ENCODE assay signal across 14 cellular contexts in genomic region chr17:57708401-57708800, GRCh38. TPM values are rescaled to one million over a fixed set of nuclear protein-coding genes. Genes with fewer than 3 reads are reported as not detected.
A peak's percentile ranks its signal among the peaks of the same experiment; 100 is the strongest.
DNase-seq lines count a peak whose midpoint lies in the region; ATAC-seq and TF ChIP-seq lines count a peak whose summit lies in the region.
"Had no signal": no experiment of that assay in that cellular context is flagged by ENCODE, and none has a peak within 500 bp of the region (broad histone marks: within the 10 kb centered on the region; RNA-seq: fewer than 3 reads in every experiment).

No MANE protein-coding gene starts in this region.

- H3K27me3 ChIP-seq in HUES64 (ENCODE audit: insufficient read depth, low read length) (peaks cover 3% of the 10 kb centered on the region; the same call in 1 of the 2 replicates), sigmoid colon (no peaks in the 10 kb centered on the region), thyroid gland (no peaks in the 10 kb centered on the region)

- H3K9me3 ChIP-seq in HUES64 (ENCODE audit: insufficient read depth, low read depth, low read length): no peaks in the 10 kb centered on the region
- no peaks in the 10 kb centered on the region for H3K9me3 ChIP-seq in sigmoid colon
- H3K9me3 ChIP-seq in thyroid gland: no peaks in the 10 kb centered on the region

- peaks cover 43% of the 10 kb centered on the region for H3K4me1 Mint-ChIP-seq in brain
- no peaks in the 10 kb centered on the region for H3K4me1 Mint-ChIP-seq in activated CD4-positive, alpha-beta T cell treated with anti-CD3 and anti-CD28 coated beads, Interleukin-2, amount 10 ng/mL, durations not matched to agents 24 days and 14 days

- TF ChIP-seq EP300 in sigmoid colon (IDR thresholded peaks at IDR 0.05): no peak

- DNase-seq in DMS 273 (lab: John Stamatoyannopoulos, UW; ENCODE audit: unreplicated experiment) (peak; percentile 76), myocyte (ENCODE audit: low read depth) (peak; percentile 38), sigmoid colon (no peak), thyroid gland (no peak)
- DNase-seq in activated CD4-positive, alpha-beta T cell treated with anti-CD3 and anti-CD28 coated beads, Interleukin-2, amount 10 ng/mL, durations not matched to agents 24 days and 14 days: no peak
- DNase-seq: activated CD8-positive, alpha-beta T cell treated with anti-CD3 and anti-CD28 coated beads, Interleukin-2, amount 10 ng/mL, durations not matched to agents 7 days and 5 days; activated naive CD8-positive, alpha-beta T cell treated with anti-CD3 and anti-CD28 coated beads, Interleukin-2, amount 10 ng/mL, durations not matched to agents 7 days and 5 days had no signal

- H3K4me3 Mint-ChIP-seq in brain: peak overlapping the region in 2 of 5 experiments; percentile 18 to 60
- H3K4me3 Mint-ChIP-seq in activated CD4-positive, alpha-beta T cell treated with anti-CD3 and anti-CD28 coated beads, Interleukin-2, amount 10 ng/mL, durations not matched to agents 24 days and 14 days: no peak overlapping the region
- H3K4me3 Mint-ChIP-seq: activated CD8-positive, alpha-beta T cell treated with anti-CD3 and anti-CD28 coated beads, Interleukin-2, amount 10 ng/mL, durations not matched to agents 7 days and 5 days; activated naive CD8-positive, alpha-beta T cell treated with anti-CD3 and anti-CD28 coated beads, Interleukin-2, amount 10 ng/mL, durations not matched to agents 7 days and 5 days had no signal

- H3K4me1 ChIP-seq in HUES64 (ENCODE audit: insufficient read depth, low read length) (peaks cover 12% of the 10 kb centered on the region; the same call in 1 of the 2 replicates), sigmoid colon (no peaks in the 10 kb centered on the region), thyroid gland (no peaks in the 10 kb centered on the region)

- H3K27ac ChIP-seq in HUES64 (ENCODE audit: low read depth, low read length): no peak overlapping the region
- H3K27ac ChIP-seq in sigmoid colon: peak overlapping the region in 1 of 4 donors; percentile 14
- no peak overlapping the region for H3K27ac ChIP-seq in thyroid gland

- TF ChIP-seq POLR2A in sigmoid colon (IDR thresholded peaks at IDR 0.05): no peak
- no peak for TF ChIP-seq POLR2A in thyroid gland (IDR thresholded peaks at IDR 0.05)

- ATAC-seq in HG02938 (IDR thresholded peaks at IDR 0.05; ENCODE audit: unreplicated experiment): no peak
- ATAC-seq: activated CD8-positive, alpha-beta T cell treated with anti-CD3 and anti-CD28 coated beads, Interleukin-2, amount 10 ng/mL, durations not matched to agents 7 days and 5 days had no signal

- TF ChIP-seq CTCF in brain (conservative IDR thresholded peaks at IDR 0.05) (no peak), sigmoid colon (IDR thresholded peaks at IDR 0.05) (no peak), thyroid gland (IDR thresholded peaks at IDR 0.05) (no peak)

- H3K27me3 Mint-ChIP-seq in brain: peaks cover 5% of the 10 kb centered on the region
- peaks cover 16% of the 10 kb centered on the region for H3K27me3 Mint-ChIP-seq in activated CD4-positive, alpha-beta T cell treated with anti-CD3 and anti-CD28 coated beads, Interleukin-2, amount 10 ng/mL, durations not matched to agents 24 days and 14 days

- 45% methylated on average over 2 of the region's 2 CpGs for WGBS in HUES64
- 58 to 67% methylated on average over 2 of the region's 2 CpGs for WGBS in sigmoid colon, 2 donors
- 60 to 74% methylated on average over 2 of the region's 2 CpGs for WGBS in thyroid gland, 2 donors

- H3K9ac ChIP-seq in HUES64 (ENCODE audit: low read depth, low read length): no peak overlapping the region

- H3K4me3 ChIP-seq in HUES64 (ENCODE audit: low read length) (peak overlapping the region; percentile 36), sigmoid colon (no peak overlapping the region), thyroid gland (replicated peaks in 1 of 3) (no peak overlapping the region)

- no peaks in the 10 kb centered on the region for H3K9me3 Mint-ChIP-seq in brain
- no peaks in the 10 kb centered on the region for H3K9me3 Mint-ChIP-seq in activated CD4-positive, alpha-beta T cell treated with anti-CD3 and anti-CD28 coated beads, Interleukin-2, amount 10 ng/mL, durations not matched to agents 24 days and 14 days

- H3K36me3 ChIP-seq in HUES64 (ENCODE audit: insufficient read depth, low read length) (no peaks in the 10 kb centered on the region), sigmoid colon (no peaks in the 10 kb centered on the region), thyroid gland (no peaks in the 10 kb centered on the region)

- intact Hi-C loops in sigmoid colon (cut with DNase I) (no loop called here), thyroid gland (cut with DNase I) (no loop called here)
- intact Hi-C loops in activated CD4-positive, alpha-beta T cell treated with anti-CD3 and anti-CD28 coated beads, Interleukin-2, amount 10 ng/mL, durations not matched to agents 24 days and 14 days (cut with micrococcal nuclease): no loop called here

- H3K36me3 Mint-ChIP-seq in brain: no peaks in the 10 kb centered on the region
- no peaks in the 10 kb centered on the region for H3K36me3 Mint-ChIP-seq in activated CD4-positive, alpha-beta T cell treated with anti-CD3 and anti-CD28 coated beads, Interleukin-2, amount 10 ng/mL, durations not matched to agents 24 days and 14 days (ENCODE audit: low read depth)

- peak overlapping the region; percentile 5 to 96 (median 87) for H3K27ac Mint-ChIP-seq in brain
- H3K27ac Mint-ChIP-seq in activated CD4-positive, alpha-beta T cell treated with anti-CD3 and anti-CD28 coated beads, Interleukin-2, amount 10 ng/mL, durations not matched to agents 24 days and 14 days: no peak overlapping the region
- H3K27ac Mint-ChIP-seq: activated CD8-positive, alpha-beta T cell treated with anti-CD3 and anti-CD28 coated beads, Interleukin-2, amount 10 ng/mL, durations not matched to agents 7 days and 5 days; activated naive CD8-positive, alpha-beta T cell treated with anti-CD3 and anti-CD28 coated beads, Interleukin-2, amount 10 ng/mL, durations not matched to agents 7 days and 5 days had no signal

RNA-seq across cellular contexts. Expression of gene CCDC182, which starts 36.7 kb away (rescaled TPM):
- not detected for polyA plus RNA-seq in HUES64 (2013, experiment 1 of 2)
- polyA plus RNA-seq in HUES64 (2013, experiment 2 of 2): not detected
- polyA plus RNA-seq in brain (ENCODE audit: insufficient read depth, low read depth, low replicate concordance) (not detected), sigmoid colon (not detected)
- total RNA-seq in myocyte (not detected in 2 replicates), sigmoid colon (not detected), thyroid gland (not detected)
- polyA plus RNA-seq in myocyte (2012): not detected
- not detected in 2 replicates for total RNA-seq in activated CD4-positive, alpha-beta T cell treated with anti-CD3 and anti-CD28 coated beads, Interleukin-2, amount 10 ng/mL, durations not matched to agents 24 days and 14 days
- total RNA-seq: activated CD8-positive, alpha-beta T cell treated with anti-CD3 and anti-CD28 coated beads, Interleukin-2, amount 10 ng/mL, durations not matched to agents 7 days and 5 days; activated naive CD8-positive, alpha-beta T cell treated with anti-CD3 and anti-CD28 coated beads, Interleukin-2, amount 10 ng/mL, durations not matched to agents 7 days and 5 days; dermis microvascular lymphatic vessel endothelial cell; mononuclear cell; NCI-H460; T-helper 1 cell treated with Interleukin-12 subunit alpha and Interleukin-12 subunit beta and Interleukin-4 antibody, amounts not matched to agents 30 ng/mL and 1 ng/mL, for 36 hours had no signal

Comparison
In these comparisons a context has a peak if more than half of its experiments do, and no peak if none do; other contexts are left out.
1. DNase-seq: peak in DMS 273 (single experiment) and myocyte (single experiment); none in sigmoid colon (single experiment), activated CD4-positive, alpha-beta T cell treated with anti-CD3 and anti-CD28 coated beads, Interleukin-2, amount 10 ng/mL, durations not matched to agents 24 days and 14 days (single experiment) and thyroid gland (0 of 2).